ENCODE assay signal across 28 cellular contexts in genomic region chr6:47938411-47938810, GRCh38.
"Had no signal": no experiment of that assay in that cellular context is flagged by ENCODE, and none has a peak within 500 bp of the region (broad histone marks: within the 10 kb centered on the region; RNA-seq: fewer than 3 reads in every experiment).

No MANE protein-coding gene starts in this region.

- H3K4me3 ChIP-seq: neural progenitor cell, ovary, psoas muscle, right lobe of liver, sigmoid colon, stomach, thoracic aorta, thyroid gland, tibial nerve, upper lobe of left lung, vagina had no signal

- H3K36me3 Mint-ChIP-seq: neural progenitor cell; stimulated activated effector memory CD8-positive, alpha-beta T cell treated with anti-CD3 and anti-CD28 coated beads, Interleukin-12 subunit alpha, Interleukin-12 subunit beta, amount 100 ng/mL, for 72 hours; stimulated activated naive B cell treated with anti-CD40 and anti-IgM and Interleukin-4, amounts not matched to agents 10 μg/mL and 1 μg/mL and 100 μg/mL, for 72 hours had no signal

- H3K4me3 Mint-ChIP-seq: nephron; neural progenitor cell; stimulated activated effector memory CD8-positive, alpha-beta T cell treated with anti-CD3 and anti-CD28 coated beads, Interleukin-12 subunit alpha, Interleukin-12 subunit beta, amount 100 ng/mL, for 72 hours; stimulated activated naive B cell treated with anti-CD40 and anti-IgM and Interleukin-4, amounts not matched to agents 10 μg/mL and 1 μg/mL and 100 μg/mL, for 72 hours; stimulated activated naive CD8-positive, alpha-beta T cell treated with anti-CD3 and anti-CD28 coated beads, Interleukin-15, Interleukin-2, amounts not matched to agents 100 ng/mL and 50 ng/mL, for 24 hours had no signal

- H3K36me3 ChIP-seq: neural progenitor cell, ovary, right lobe of liver, sigmoid colon, stomach, thoracic aorta, thyroid gland, tibial nerve, upper lobe of left lung, vagina had no signal

- H3K4me1 Mint-ChIP-seq: nephron; neural progenitor cell; stimulated activated effector memory CD8-positive, alpha-beta T cell treated with anti-CD3 and anti-CD28 coated beads, Interleukin-12 subunit alpha, Interleukin-12 subunit beta, amount 100 ng/mL, for 72 hours; stimulated activated naive B cell treated with anti-CD40 and anti-IgM and Interleukin-4, amounts not matched to agents 10 μg/mL and 1 μg/mL and 100 μg/mL, for 72 hours had no signal

- H3K9me3 ChIP-seq: ovary, psoas muscle, right lobe of liver, sigmoid colon, stomach, thoracic aorta, thyroid gland, tibial nerve, upper lobe of left lung, vagina had no signal

- DNase-seq: occipital lobe; ovary; posterior cingulate gyrus; psoas muscle; right cardiac atrium; right lobe of liver; sigmoid colon; small intestine; stimulated activated CD4-positive, alpha-beta T cell treated with anti-CD3 and anti-CD28 coated beads, Interleukin-15, amount 100 ng/mL, for 24 hours; stimulated activated CD4-positive, alpha-beta T cell treated with anti-CD3 and anti-CD28 coated beads, Interleukin-2, amount 100 ng/mL, for 24 hours; stimulated activated CD4-positive, alpha-beta T cell treated with anti-CD3 and anti-CD28 coated beads, Interleukin-2, amount 100 ng/mL, for 48 hours; stimulated activated CD4-positive, alpha-beta T cell treated with anti-CD3 and anti-CD28 coated beads, Interleukin-4, amount 100 ng/mL, for 24 hours; stimulated activated naive B cell treated with anti-CD40 and anti-IgM and Interleukin-4, amounts not matched to agents 10 μg/mL and 1 μg/mL and 100 μg/mL, for 72 hours; stimulated activated naive CD4-positive, alpha-beta T cell treated with Interleukin-2 at 50 U/mL for 16 hours; stomach; thyroid gland; trophoblast cell; upper lobe of left lung had no signal

- H3K9me3 Mint-ChIP-seq: stimulated activated naive B cell treated with anti-CD40 and anti-IgM and Interleukin-4, amounts not matched to agents 10 μg/mL and 1 μg/mL and 100 μg/mL, for 72 hours had no signal

- H3K4me1 ChIP-seq: neural progenitor cell, parathyroid adenoma, psoas muscle, right lobe of liver, sigmoid colon, stomach, thyroid gland, tibial nerve, vagina had no signal

- H3K27me3 ChIP-seq: neural progenitor cell, ovary, right lobe of liver, sigmoid colon, stomach, thyroid gland, tibial nerve, upper lobe of left lung, vagina had no signal

- H3K27ac Mint-ChIP-seq: nephron; neural progenitor cell; progenitor cell of endocrine pancreas; stimulated activated effector memory CD8-positive, alpha-beta T cell treated with anti-CD3 and anti-CD28 coated beads, Interleukin-12 subunit alpha, Interleukin-12 subunit beta, amount 100 ng/mL, for 72 hours; stimulated activated naive B cell treated with anti-CD40 and anti-IgM and Interleukin-4, amounts not matched to agents 10 μg/mL and 1 μg/mL and 100 μg/mL, for 72 hours; stimulated activated naive CD8-positive, alpha-beta T cell treated with anti-CD3 and anti-CD28 coated beads, Interleukin-15, Interleukin-2, amounts not matched to agents 100 ng/mL and 50 ng/mL, for 24 hours had no signal

- H3K27me3 Mint-ChIP-seq: progenitor cell of endocrine pancreas; stimulated activated naive B cell treated with anti-CD40 and anti-IgM and Interleukin-4, amounts not matched to agents 10 μg/mL and 1 μg/mL and 100 μg/mL, for 72 hours had no signal

- FAIRE-seq: small intestine, urothelium cell line had no signal
